Comparison of ENCODE assay signal across 12 cellular contexts in genomic region chr1:36389960-36390359, GRCh38. TPM values are rescaled to one million over a fixed set of nuclear protein-coding genes. Genes with fewer than 3 reads are reported as not detected.
DNase-seq lines count a peak whose midpoint lies in the region; ATAC-seq, FAIRE-seq and TF ChIP-seq lines count a peak whose summit lies in the region.
"Had no signal": no experiment of that assay in that cellular context is flagged by ENCODE, and none has a peak within 500 bp of the region (broad histone marks: within the 10 kb centered on the region; RNA-seq: fewer than 3 reads in every experiment).

No MANE protein-coding gene starts in this region.

- H3K36me3 Mint-ChIP-seq in HFFc6 (ENCODE audit: low read depth) = peaks cover 14% of the 10 kb centered on the region
- H3K36me3 Mint-ChIP-seq in astrocyte (ENCODE audit: low read depth, unreplicated experiment) = peaks cover 23% of the 10 kb centered on the region
- peaks cover 14 to 39% of the 10 kb centered on the region in 2 donors for H3K36me3 Mint-ChIP-seq in CD4-positive, alpha-beta memory T cell

- H3K9ac ChIP-seq in astrocyte (ENCODE audit: low read length) = no peak overlapping the region

- TF ChIP-seq POLR2A in sigmoid colon (IDR thresholded peaks at IDR 0.05) = no peak

- WGBS in sigmoid colon, 2 donors = 83 to 94% methylated on average over 1 of the region's 1 CpG

- peaks cover 17% of the 10 kb centered on the region for H3K36me3 ChIP-seq in astrocyte (ENCODE audit: insufficient read depth, low read length)
- peaks cover 5 to 40% (median 30%) of the 10 kb centered on the region in 4 donors for H3K36me3 ChIP-seq in sigmoid colon
- H3K36me3 ChIP-seq in CD4-positive, alpha-beta memory T cell (ENCODE audit: insufficient read depth, low read length) = peaks cover 30% of the 10 kb centered on the region

- H3K4me3 Mint-ChIP-seq in HFFc6 (no peak overlapping the region), astrocyte (ENCODE audit: unreplicated experiment) (peak overlapping the region; percentile 34)
- no peak overlapping the region for H3K4me3 Mint-ChIP-seq in CD4-positive, alpha-beta memory T cell

- peak overlapping the region; percentile 84 for H3K27ac Mint-ChIP-seq in HFFc6
- peak overlapping the region; percentile 66 for H3K27ac Mint-ChIP-seq in astrocyte (ENCODE audit: unreplicated experiment)
- peak overlapping the region in 3 of 7 donors; percentile 17 to 37 (median 22) for H3K27ac Mint-ChIP-seq in CD4-positive, alpha-beta memory T cell

- no peak for TF ChIP-seq EP300 in sigmoid colon (IDR thresholded peaks at IDR 0.05)

- H2AFZ ChIP-seq in astrocyte (ENCODE audit: low read depth, low read length) = no peak overlapping the region

- CTCF ChIA-PET in CD4-positive, alpha-beta memory T cell (lab: Charles Lee; ENCODE audit: partially characterized antibody) = interaction anchor here (1.6 kb wide), 1 partner anchor 48 kb away, joined by 3 read pairs; no protein-coding TSS in a partner anchor

- H3K9me3 Mint-ChIP-seq in HFFc6 = no peaks in the 10 kb centered on the region
- no peaks in the 10 kb centered on the region for H3K9me3 Mint-ChIP-seq in astrocyte (ENCODE audit: unreplicated experiment)
- no peaks in the 10 kb centered on the region for H3K9me3 Mint-ChIP-seq in CD4-positive, alpha-beta memory T cell

- in situ Hi-C loops in GM13977 (cut with MboI; ENCODE audit: low pct_unique_long_range_greater_than_20kb, low sequenced_read_pairs, unreplicated experiment) = no loop called here

- peak; percentile 63 for DNase-seq in CD1c-positive myeloid dendritic cell (ENCODE audit: extremely low spot score)
- no peak for DNase-seq in HFFc6
- no peak for DNase-seq in astrocyte (ENCODE audit: low read depth)
- no peak for DNase-seq in sigmoid colon
- DNase-seq in GM13977 (ENCODE audit: low spot score) = no peak
- no peak for DNase-seq in hypothalamus (lab: John Stamatoyannopoulos, UW)
- DNase-seq in CD4-positive, alpha-beta memory T cell = no peak
- DNase-seq: activated CD4-positive, alpha-beta T cell treated with anti-CD3 and anti-CD28 coated beads, Interleukin-2, amount 50 U/mL, for 1 hour; adrenal gland; effector CD4-positive, alpha-beta T cell; NCI-H446 treated with DMSO at 0.1 percent for 48 hours had no signal

- H3K4me1 Mint-ChIP-seq in HFFc6 (ENCODE audit: low read depth) (peaks cover 30% of the 10 kb centered on the region), astrocyte (ENCODE audit: low read depth, unreplicated experiment) (peaks cover 25% of the 10 kb centered on the region)
- peaks cover 10 to 32% (median 20%) of the 10 kb centered on the region in 4 donors for H3K4me1 Mint-ChIP-seq in CD4-positive, alpha-beta memory T cell

- no peaks in the 10 kb centered on the region for H3K27me3 ChIP-seq in astrocyte (ENCODE audit: insufficient read depth, low read length)
- H3K27me3 ChIP-seq in sigmoid colon = no peaks in the 10 kb centered on the region
- H3K27me3 ChIP-seq in CD4-positive, alpha-beta memory T cell (ENCODE audit: insufficient read depth, low read length) = no peaks in the 10 kb centered on the region
- H3K27me3 ChIP-seq: adrenal gland had no signal

- H3K4me2 ChIP-seq in astrocyte (ENCODE audit: low read length) = no peak overlapping the region

- H3K27me3 Mint-ChIP-seq in HFFc6 (ENCODE audit: insufficient read depth) (peaks cover 2% of the 10 kb centered on the region; the same call in 1 of the 2 replicates), astrocyte (ENCODE audit: low read depth, unreplicated experiment) (no peaks in the 10 kb centered on the region)
- H3K27me3 Mint-ChIP-seq in CD4-positive, alpha-beta memory T cell = no peaks in the 10 kb centered on the region

- TF ChIP-seq CTCF in HFFc6 (IDR thresholded peaks at IDR 0.05) = no peak
- no peak for TF ChIP-seq CTCF in astrocyte (IDR thresholded peaks at IDR 0.05; ENCODE audit: insufficient read depth, low read depth, low read length)
- TF ChIP-seq CTCF in sigmoid colon (IDR thresholded peaks at IDR 0.05) = no peak
- no peak for TF ChIP-seq CTCF in GM13977 (IDR thresholded peaks at IDR 0.05; ENCODE audit: extremely low read depth, insufficient read depth, missing control alignments)

- peaks cover 20% of the 10 kb centered on the region for H3K4me1 ChIP-seq in astrocyte (ENCODE audit: insufficient read depth, low read length)
- H3K4me1 ChIP-seq in sigmoid colon = peaks cover 0 to 43% (median 28%) of the 10 kb centered on the region in 4 donors
- peaks cover 17% of the 10 kb centered on the region for H3K4me1 ChIP-seq in CD4-positive, alpha-beta memory T cell (ENCODE audit: insufficient read depth, low read length)

- POLR2A ChIA-PET in CD4-positive, alpha-beta memory T cell (lab: Charles Lee; ENCODE audit: partially characterized antibody) = interaction anchor here (1.9 kb wide), 1 partner anchor 8 kb away, joined by 15 read pairs; the partner anchor contains the start of gene LSM10

- intact Hi-C loops in sigmoid colon (cut with DNase I) = loop anchor here (5.0 kb wide), 1 partner anchor 243 kb away; the partner anchor contains the start of gene TRAPPC3
- intact Hi-C loops in CD4-positive, alpha-beta memory T cell (cut with micrococcal nuclease) = loop anchor here (5.0 kb wide), 2 partner anchors 303 to 458 kb away; partner anchors contain the start of genes ADPRS and AGO3

- H3K9me3 ChIP-seq in astrocyte (ENCODE audit: insufficient read depth, low read depth, low read length) (no peaks in the 10 kb centered on the region), sigmoid colon (no peaks in the 10 kb centered on the region)
- no peaks in the 10 kb centered on the region for H3K9me3 ChIP-seq in CD4-positive, alpha-beta memory T cell (ENCODE audit: control insufficient read depth in 1 of 2, low read length in 2 of 2)
- H3K9me3 ChIP-seq: adrenal gland had no signal

- H3K4me3 ChIP-seq in astrocyte (ENCODE audit: insufficient read depth, low read depth, low read length) = no peak overlapping the region
- H3K4me3 ChIP-seq in sigmoid colon = no peak overlapping the region
- H3K4me3 ChIP-seq in CD4-positive, alpha-beta memory T cell (ENCODE audit: low read length in 2 of 2) = no peak overlapping the region
- H3K4me3 ChIP-seq: adrenal gland had no signal

- H4K20me1 ChIP-seq in astrocyte (ENCODE audit: insufficient read depth, low read length) = peaks cover 9% of the 10 kb centered on the region

- no peak for ATAC-seq in GM21423 (IDR thresholded peaks at IDR 0.05; ENCODE audit: unreplicated experiment)

- H3K79me2 ChIP-seq in astrocyte (ENCODE audit: insufficient read depth, low read length) = peaks cover 16% of the 10 kb centered on the region

- H3K27ac ChIP-seq in astrocyte (ENCODE audit: low read depth, low read length) = no peak overlapping the region
- peak overlapping the region; percentile 95 to 98 (median 97) for H3K27ac ChIP-seq in sigmoid colon
- no peak overlapping the region for H3K27ac ChIP-seq in CD4-positive, alpha-beta memory T cell (ENCODE audit: low read depth, low read length)

- no peak for FAIRE-seq in astrocyte (lab: Jason Lieb, UNC)

RNA-seq across cellular contexts. Expression of gene STK40, which starts 4.2 kb away (rescaled TPM):
- 10 to 100 TPM; 24.1 to 26.5 (median 25.1) TPM for total RNA-seq in HFFc6 (2021; fragmentation: NEBNext Ultra II Directional; extraction: Animal tissue kit (Norgen Biotek cat#: 25700))
- total RNA-seq in astrocyte = 69.6 and 71.1 TPM in 2 replicates
- total RNA-seq in sigmoid colon = 10 to 100 TPM; 37.1 to 49.4 (median 43.5) TPM
- 10 to 100 TPM; 27.6 to 55.6 (median 40.7) TPM for polyA plus RNA-seq in sigmoid colon
- 10 to 100 TPM; 52.2 to 57.4 TPM for total RNA-seq in CD4-positive, alpha-beta memory T cell
- polyA plus RNA-seq in CD4-positive, alpha-beta memory T cell = 10 to 100 TPM; 26.6 to 49.7 TPM

RNA-seq across cellular contexts. Expression of gene LSM10, which starts 7.7 kb away (rescaled TPM):
- total RNA-seq in HFFc6 (2021; fragmentation: NEBNext Ultra II Directional; extraction: Animal tissue kit (Norgen Biotek cat#: 25700)) = 10 to 100 TPM; 44.6 to 58.7 (median 49.6) TPM
- total RNA-seq in astrocyte = 48.9 and 53.5 TPM in 2 replicates
- 100 to 1,000 TPM in 2 of 4 donors, 10 to 100 TPM in 2; 56.6 to 114 (median 90.0) TPM for total RNA-seq in sigmoid colon
- 10 to 100 TPM; 50.5 to 51.3 (median 50.9) TPM for polyA plus RNA-seq in sigmoid colon
- 10 to 100 TPM; 51.0 to 53.0 TPM for total RNA-seq in CD4-positive, alpha-beta memory T cell
- 100 to 1,000 TPM; 112 to 187 TPM for polyA plus RNA-seq in CD4-positive, alpha-beta memory T cell

Comparison
In these comparisons a context has a peak if more than half of its experiments do, and no peak if none do; other contexts are left out.
1. H3K27ac ChIP-seq: peak in sigmoid colon (4 of 4); none in astrocyte (single experiment) and CD4-positive, alpha-beta memory T cell (single experiment).